8 cellular contexts compared by ENCODE assay signal in the genomic region with DNA sequence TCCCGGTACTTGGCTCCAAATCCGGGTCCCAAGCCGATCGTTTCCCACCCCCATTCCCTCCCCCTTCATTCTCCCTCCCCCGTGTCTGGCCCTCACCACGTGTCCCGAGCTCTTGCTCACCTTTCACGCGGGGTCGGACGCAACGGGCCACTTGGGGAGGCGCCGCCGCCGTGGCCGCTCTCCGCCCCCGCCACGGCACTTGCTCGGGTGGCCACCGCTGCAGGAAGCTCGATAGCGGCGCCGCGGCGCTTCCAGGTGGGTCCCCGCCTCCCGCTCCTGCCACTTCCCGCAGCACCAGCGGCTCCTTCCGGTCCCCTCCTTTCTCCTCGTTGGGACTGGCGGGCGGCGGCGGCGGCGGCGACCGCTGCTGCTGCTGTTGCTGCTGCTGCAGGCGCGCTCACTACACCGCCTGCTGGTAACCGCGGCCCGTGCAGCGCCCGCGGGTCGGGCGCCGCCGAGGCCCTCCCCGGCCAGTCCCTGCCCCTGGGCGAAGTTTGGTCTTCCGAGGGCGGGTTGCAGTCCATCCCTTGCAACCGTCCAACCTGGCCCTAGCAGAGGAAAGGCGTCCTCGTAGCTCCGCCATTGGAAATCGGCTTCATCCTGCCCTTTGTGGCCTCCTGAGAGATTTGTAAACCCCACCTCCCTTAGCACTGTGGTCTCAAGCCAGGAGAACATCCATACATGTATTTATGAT. TPM values are rescaled to one million over a fixed set of nuclear protein-coding genes. Genes with fewer than 3 reads are reported as not detected.
DNase-seq lines count a peak whose midpoint lies in the region; ATAC-seq lines count a peak whose summit lies in the region.

No MANE protein-coding gene starts in this region.

- H3K27me3 Mint-ChIP-seq in activated T-cell treated with anti-CD3 and anti-CD28 coated beads, Interleukin-2, amount 50 U/mL, for 24 hours, result no peaks in the 10 kb centered on the region

- H3K36me3 Mint-ChIP-seq in activated T-cell treated with anti-CD3 and anti-CD28 coated beads, Interleukin-2, amount 50 U/mL, for 24 hours (ENCODE audit: low read depth), result peaks cover 30% of the 10 kb centered on the region

- DNase-seq in DMS79 (lab: John Stamatoyannopoulos, UW) (peak; percentile 68), OCI-M2 (lab: John Stamatoyannopoulos, UW; ENCODE audit: unreplicated experiment) (peak; percentile 37), myocyte (ENCODE audit: low read depth) (peak; percentile 91)
- DNase-seq in Jurkat, Clone E6-1 (ENCODE audit: low read depth, low spot score), result peak; percentile 89
- DNase-seq in activated T-cell treated with anti-CD3 and anti-CD28 coated beads, Interleukin-2, amount 50 U/mL, for 24 hours, result peak; percentile 93
- peak; percentile 81 to 91 for DNase-seq in stimulated activated CD8-positive, alpha-beta memory T cell treated with anti-CD3 and anti-CD28 coated beads, Interleukin-7, amount 100 ng/mL, for 4 hours (ENCODE audit: low read depth in 2 of 2)

- peak overlapping the region; percentile 96 for H3K27ac Mint-ChIP-seq in activated T-cell treated with anti-CD3 and anti-CD28 coated beads, Interleukin-2, amount 50 U/mL, for 24 hours

- H3K4me1 Mint-ChIP-seq in activated T-cell treated with anti-CD3 and anti-CD28 coated beads, Interleukin-2, amount 50 U/mL, for 24 hours (ENCODE audit: low read depth), result peaks cover 36% of the 10 kb centered on the region

- H3K4me3 Mint-ChIP-seq in activated T-cell treated with anti-CD3 and anti-CD28 coated beads, Interleukin-2, amount 50 U/mL, for 24 hours, result peak overlapping the region; percentile 98

- ATAC-seq in GM21717 (IDR thresholded peaks at IDR 0.05; ENCODE audit: unreplicated experiment), result peak; percentile 76
- peak; percentile 92 for ATAC-seq in esophagus mucosa

- H3K4me3 ChIP-seq in Jurkat, Clone E6-1 (ENCODE audit: low read length), result peak overlapping the region; percentile 98

- no peaks in the 10 kb centered on the region for H3K9me3 Mint-ChIP-seq in activated T-cell treated with anti-CD3 and anti-CD28 coated beads, Interleukin-2, amount 50 U/mL, for 24 hours

RNA-seq across cellular contexts. Expression of a gene that starts 0.8 kb away (rescaled TPM):
- polyA plus RNA-seq in Jurkat, Clone E6-1 (2012; ENCODE audit: insufficient read depth, insufficient read length), result 23.0 TPM
- 24.9 TPM for total RNA-seq in esophagus mucosa
- total RNA-seq in myocyte, result 68.3 and 88.4 TPM in 2 replicates
- 14.2 TPM for polyA plus RNA-seq in myocyte (2012)

Comparison
In these comparisons a context has a peak if more than half of its experiments do, and no peak if none do; other contexts are left out.
1. Peak in every context shown above with its lines: DNase-seq, ATAC-seq and H3K4me3 ChIP-seq.
2. DNase-seq: peak in every context shown above with its lines; median percentile 93 in activated T-cell treated with anti-CD3 and anti-CD28 coated beads, Interleukin-2, amount 50 U/mL, for 24 hours; 91 in myocyte; 89 in Jurkat, Clone E6-1; 86 in stimulated activated CD8-positive, alpha-beta memory T cell treated with anti-CD3 and anti-CD28 coated beads, Interleukin-7, amount 100 ng/mL, for 4 hours; 68 in DMS79; 37 in OCI-M2.